Comparison of ENCODE assay signal across 15 cellular contexts in the genomic region with DNA sequence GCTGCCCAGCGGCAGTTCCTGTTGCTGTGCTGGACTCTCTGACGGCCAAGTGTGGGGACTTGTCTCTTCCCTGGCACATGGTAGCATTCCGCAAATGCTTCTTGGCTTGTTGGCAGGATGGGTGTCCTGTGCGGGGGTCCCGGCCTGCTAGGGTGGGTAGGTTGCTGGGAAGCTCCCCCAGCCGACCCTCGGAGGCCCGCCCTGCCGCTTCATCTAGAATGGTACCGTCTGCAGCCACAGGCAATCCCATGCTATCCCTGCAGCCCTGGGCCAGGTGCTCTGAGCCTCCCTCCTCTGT.
A peak's percentile ranks its signal among the peaks of the same experiment; 100 is the strongest.
DNase-seq lines count a peak whose midpoint lies in the region; ATAC-seq, FAIRE-seq and TF ChIP-seq lines count a peak whose summit lies in the region.
"Had no signal": no experiment of that assay in that cellular context is flagged by ENCODE, and none has a peak within 500 bp of the region (broad histone marks: within the 10 kb centered on the region; RNA-seq: fewer than 3 reads in every experiment).

No MANE protein-coding gene starts in this region.

- H3K9me3 ChIP-seq in HepG2 (ENCODE audit: low read length) (no peaks in the 10 kb centered on the region), right lobe of liver (no peaks in the 10 kb centered on the region), keratinocyte (ENCODE audit: control insufficient read depth, low read depth, low read length) (no peaks in the 10 kb centered on the region), transverse colon (no peaks in the 10 kb centered on the region)
- H3K9me3 ChIP-seq: BLaER1 treated with 17β-estradiol and CSF1 and Interleukin-3, amounts not matched to agents 10 nM and 100 nM; HAP-1 had no signal

- no CpG with 5 or more reads among the region's 10 CpGs for WGBS in HepG2 (ENCODE audit: low lambda C conversion rate)
- WGBS in right lobe of liver (ENCODE audit: insufficient coverage, low coverage, low lambda C conversion rate, missing lambda C conversion rate): no CpG with 5 or more reads among the region's 10 CpGs
- 82% methylated on average over 10 of the region's 10 CpGs; no CpG with 5 or more reads in 1 of the 2 donors for WGBS in transverse colon (ENCODE audit: low coverage in 1 of 2), 2 donors

- no peaks in the 10 kb centered on the region for H3K9me1 ChIP-seq in keratinocyte (ENCODE audit: control insufficient read depth, extremely low read depth, insufficient read depth, low read length)

- no peak overlapping the region for H3K9ac ChIP-seq in HepG2 (ENCODE audit: insufficient read depth, low read depth, low read length)
- H3K9ac ChIP-seq in keratinocyte (ENCODE audit: control insufficient read depth, extremely low read depth, insufficient read depth, low read length): peak overlapping the region; percentile 34
- H3K9ac ChIP-seq: BLaER1 treated with 17β-estradiol and CSF1 and Interleukin-3, amounts not matched to agents 10 nM and 100 nM; GM23248 had no signal

- H3K27ac ChIP-seq in HepG2 (ENCODE audit: extremely low read length, insufficient read depth, low read length): no peak overlapping the region
- no peak overlapping the region for H3K27ac ChIP-seq in right lobe of liver
- peak overlapping the region; percentile 54; the same call in 1 of the 2 replicates for H3K27ac ChIP-seq in RWPE1
- peak overlapping the region; percentile 85 for H3K27ac ChIP-seq in keratinocyte (ENCODE audit: control insufficient read depth, insufficient read depth, low read length)
- no peak overlapping the region for H3K27ac ChIP-seq in transverse colon
- H3K27ac ChIP-seq: BLaER1 treated with 17β-estradiol and CSF1 and Interleukin-3, amounts not matched to agents 10 nM and 100 nM; GM23248 had no signal

- FAIRE-seq in HepG2 (lab: Jason Lieb, UNC) (no peak), keratinocyte (lab: Jason Lieb, UNC) (no peak)
- FAIRE-seq: HTR-8/SVneo had no signal

- TF ChIP-seq POLR2A in HepG2 (IDR thresholded peaks at IDR 0.05; ENCODE audit: insufficient read depth in 1 of 2, low read depth in 2 of 2, low read length in 2 of 2): no peak
- TF ChIP-seq POLR2A in right lobe of liver (IDR thresholded peaks at IDR 0.05): no peak
- TF ChIP-seq POLR2A in transverse colon (IDR thresholded peaks at IDR 0.05): no peak

- in situ Hi-C loops in HepG2 (cut with HindIII; ENCODE audit: extremely low pct_ligation_motif_present, low pct_unique_long_range_greater_than_20kb): no loop called here
- in situ Hi-C loops in transverse colon (cut with MboI; ENCODE audit: low pct_ligation_motif_present in 1 of 4, low pct_unique_long_range_greater_than_20kb in 1 of 4, low sequenced_read_pairs in 3 of 4): no loop called here

- TF ChIP-seq CTCF in HepG2 (CRISPR knock-in tag; IDR thresholded peaks at IDR 0.05): no peak
- TF ChIP-seq CTCF in right lobe of liver (IDR thresholded peaks at IDR 0.05): no peak
- no peak for TF ChIP-seq CTCF in RWPE1 (conservative IDR thresholded peaks at IDR 0.05; ENCODE audit: low read depth)
- TF ChIP-seq CTCF in keratinocyte (optimal IDR thresholded peaks at IDR 0.05 in 1 of 3, IDR thresholded peaks at IDR 0.05 in 1 of 3, conservative IDR thresholded peaks at IDR 0.05 in 1 of 3; ENCODE audit: extremely low read depth in 1 of 3, insufficient read depth in 2 of 3, low read length in 3 of 3): no peak
- no peak for TF ChIP-seq CTCF in transverse colon (IDR thresholded peaks at IDR 0.05)

- DNase-seq in HepG2 (ENCODE audit: low spot score) (no peak), right lobe of liver (no peak), RWPE1 (ENCODE audit: low spot score) (no peak), keratinocyte (ENCODE audit: low read depth, low spot score) (no peak), transverse colon (no peak), C1 segment of cervical spinal cord (lab: John Stamatoyannopoulos, UW) (no peak)
- DNase-seq: 8988T; CD4-positive, alpha-beta T cell; DMS 273 treated with DMSO at 0.1 percent for 48 hours; GM23248; HFFc6 had no signal

- no peaks in the 10 kb centered on the region for H4K20me1 ChIP-seq in HepG2 (ENCODE audit: insufficient read depth, low read length)
- H4K20me1 ChIP-seq in keratinocyte (ENCODE audit: control insufficient read depth, extremely low read depth, insufficient read depth, low read length): no peaks in the 10 kb centered on the region
- H4K20me1 ChIP-seq: BLaER1 treated with 17β-estradiol and CSF1 and Interleukin-3, amounts not matched to agents 10 nM and 100 nM had no signal

- H3K4me2 ChIP-seq in HepG2 (ENCODE audit: low read depth, low read length) (no peak overlapping the region), keratinocyte (ENCODE audit: control insufficient read depth, extremely low read depth, insufficient read depth, low read depth, low read length) (peak overlapping the region; percentile 52)

- no peak for TF ChIP-seq RAD21 in HepG2 (CRISPR knock-in tag; IDR thresholded peaks at IDR 0.05)

- CTCF ChIA-PET in HepG2 (lab: Yijun Ruan, JAX; ENCODE audit: low intra/inter-chr PET ratio, low total read pairs) (no interaction called here), RWPE1 (lab: Yijun Ruan, JAX) (interaction anchor here (0.5 kb wide), 2 partner anchors 67 to 235 kb away, joined by 3 read pairs; no protein-coding TSS in a partner anchor)

- H3K27me3 ChIP-seq in HepG2 (ENCODE audit: control insufficient read depth in 1 of 2, insufficient read depth in 2 of 2, low read length in 2 of 2) (peaks cover 2 to 4% of the 10 kb centered on the region in 2 experiments; a peak in 1 of 5 replicates), right lobe of liver (no peaks in the 10 kb centered on the region), keratinocyte (ENCODE audit: control insufficient read depth, extremely low read depth, insufficient read depth, low read length) (no peaks in the 10 kb centered on the region), transverse colon (peaks cover 43% of the 10 kb centered on the region)
- H3K27me3 ChIP-seq: BLaER1 treated with 17β-estradiol and CSF1 and Interleukin-3, amounts not matched to agents 10 nM and 100 nM had no signal

- intact Hi-C loops in HepG2 (cut with micrococcal nuclease; ENCODE audit: unreplicated experiment): no loop called here
- intact Hi-C loops in right lobe of liver (cut with DNase I): no loop called here
- intact Hi-C loops in transverse colon (cut with DNase I; ENCODE audit: low total_unique reads): no loop called here

- H3K79me2 ChIP-seq in HepG2 (ENCODE audit: insufficient read depth, low read length) (no peaks in the 10 kb centered on the region), keratinocyte (ENCODE audit: control insufficient read depth, insufficient read depth, low read length) (no peaks in the 10 kb centered on the region)

- H2AFZ ChIP-seq in HepG2 (ENCODE audit: low read length) (no peak overlapping the region), keratinocyte (ENCODE audit: control insufficient read depth, low read length) (peak overlapping the region; percentile 23)
- H2AFZ ChIP-seq: GM23248 had no signal

- dilution Hi-C loops in keratinocyte (cut with MboI; ENCODE audit: extremely low pct_ligation_motif_present, low sequenced_read_pairs): no loop called here

- no peak overlapping the region for H3K4me3 ChIP-seq in HepG2 (replicated peaks in 1 of 3; ENCODE audit: insufficient read depth in 1 of 3, low read depth in 2 of 3, low read length in 3 of 3)
- no peak overlapping the region for H3K4me3 ChIP-seq in right lobe of liver
- H3K4me3 ChIP-seq in keratinocyte (ENCODE audit: control insufficient read depth in 2 of 3, extremely low read depth in 1 of 3, insufficient read depth in 2 of 3, low read depth in 1 of 3, low read length in 3 of 3): no peak overlapping the region
- H3K4me3 ChIP-seq in transverse colon: no peak overlapping the region
- H3K4me3 ChIP-seq: BLaER1 treated with 17β-estradiol and CSF1 and Interleukin-3, amounts not matched to agents 10 nM and 100 nM; GM23248; HAP-1 had no signal

- peaks cover 44% of the 10 kb centered on the region for H3K4me1 ChIP-seq in HepG2 (ENCODE audit: insufficient read depth, low read length)
- H3K4me1 ChIP-seq in right lobe of liver: no peaks in the 10 kb centered on the region
- H3K4me1 ChIP-seq in keratinocyte (ENCODE audit: control insufficient read depth, extremely low read depth, insufficient read depth, low read length): peaks cover 49% of the 10 kb centered on the region
- H3K4me1 ChIP-seq in transverse colon: no peaks in the 10 kb centered on the region
- H3K4me1 ChIP-seq: HAP-1 had no signal

- ATAC-seq in HepG2 (peak; percentile 24), right lobe of liver (no peak), HG03521 (IDR thresholded peaks at IDR 0.05; ENCODE audit: unreplicated experiment) (no peak)

- H3K36me3 ChIP-seq in HepG2 (replicated peaks in 1 of 2; ENCODE audit: control insufficient read depth in 1 of 2, insufficient read depth in 2 of 2, low read length in 2 of 2): no peaks in the 10 kb centered on the region
- H3K36me3 ChIP-seq in right lobe of liver: no peaks in the 10 kb centered on the region
- no peaks in the 10 kb centered on the region for H3K36me3 ChIP-seq in keratinocyte (ENCODE audit: control insufficient read depth in 2 of 2, extremely low read depth in 1 of 2, insufficient read depth in 2 of 2, low read length in 2 of 2)
- no peaks in the 10 kb centered on the region for H3K36me3 ChIP-seq in transverse colon
- H3K36me3 ChIP-seq: BLaER1 treated with 17β-estradiol and CSF1 and Interleukin-3, amounts not matched to agents 10 nM and 100 nM; HAP-1 had no signal

- no TSS peak for BruUV-seq in HepG2 (replicated peaks; lab: Mats Ljungman, UMichigan)

- POLR2A ChIA-PET in HepG2 (lab: Yijun Ruan, JAX) (no interaction called here), RWPE1 (lab: Yijun Ruan, JAX; ENCODE audit: low non-redundant PET) (no interaction called here)

- TF ChIP-seq EP300 in HepG2 (IDR thresholded peaks at IDR 0.05; ENCODE audit: low read depth in 2 of 2, low read length in 2 of 2): no peak
- no peak for TF ChIP-seq EP300 in HepG2 (CRISPR knock-in tag; IDR thresholded peaks at IDR 0.05; ENCODE audit: borderline replicate concordance)
- no peak for TF ChIP-seq EP300 in transverse colon (IDR thresholded peaks at IDR 0.05; ENCODE audit: low read depth)

TF ChIP-seq in HepG2, 621 proteins besides CTCF, POLR2A, EP300 and RAD21 (continues in another document):
- TF ChIP-seq FOXO1 (CRISPR knock-in tag; IDR thresholded peaks at IDR 0.05) (no peak), FOXK2 (IDR thresholded peaks at IDR 0.05) (no peak), ZNF605 (CRISPR knock-in tag; IDR thresholded peaks at IDR 0.05) (no peak), SP140L (CRISPR knock-in tag; IDR thresholded peaks at IDR 0.05; ENCODE audit: borderline replicate concordance) (no peak), CREB1 (IDR thresholded peaks at IDR 0.05) (no peak), CREB1 (CRISPR knock-in tag; IDR thresholded peaks at IDR 0.05) (no peak), ZBTB7A (CRISPR knock-in tag; IDR thresholded peaks at IDR 0.05) (no peak)
- TF ChIP-seq, protein P1, sequence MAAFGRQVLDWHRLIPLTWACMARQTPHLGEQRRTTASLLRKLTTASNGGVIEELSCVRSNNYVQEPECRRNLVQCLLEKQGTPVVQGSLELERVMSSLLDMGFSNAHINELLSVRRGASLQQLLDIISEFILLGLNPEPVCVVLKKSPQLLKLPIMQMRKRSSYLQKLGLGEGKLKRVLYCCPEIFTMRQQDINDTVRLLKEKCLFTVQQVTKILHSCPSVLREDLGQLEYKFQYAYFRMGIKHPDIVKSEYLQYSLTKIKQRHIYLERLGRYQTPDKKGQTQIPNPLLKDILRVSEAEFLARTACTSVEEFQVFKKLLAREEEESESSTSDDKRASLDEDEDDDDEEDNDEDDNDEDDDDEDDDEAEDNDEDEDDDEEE (CRISPR knock-in tag; IDR thresholded peaks at IDR 0.05): no peak

Comparison
In these comparisons a context has a peak if more than half of its experiments do, and no peak if none do; other contexts are left out.
1. H3K27ac ChIP-seq: peak in RWPE1 (single experiment) and keratinocyte (single experiment); none in HepG2 (single experiment), right lobe of liver (0 of 3) and transverse colon (0 of 4).